Comparison of ENCODE assay signal across 14 cellular contexts in genomic region chr17:65539867-65540266, GRCh38.
"Had no signal": no experiment of that assay in that cellular context is flagged by ENCODE, and none has a peak within 500 bp of the region (broad histone marks: within the 10 kb centered on the region; RNA-seq: fewer than 3 reads in every experiment).

No MANE protein-coding gene starts in this region.

- H3K9ac ChIP-seq: SK-N-SH had no signal

- H3K27me3 ChIP-seq: body of pancreas, right atrium auricular region, transverse colon had no signal

- H3K27ac Mint-ChIP-seq: dendritic cell treated with granulocyte-macrophage colony-stimulating factor and Interleukin-4, amounts not matched to agents 40 ng/mL and 50 ng/mL, for 4 days; stimulated activated naive B cell treated with anti-CD40 and anti-IgM and Interleukin-4, amounts not matched to agents 10 μg/mL and 1 μg/mL and 100 μg/mL, for 72 hours; T-helper 1 cell treated with Interleukin-12 subunit alpha and Interleukin-12 subunit beta and Interleukin-4 antibody, amounts not matched to agents 30 μg/mL and 1 μg/mL, for 36 hours had no signal

- H3K4me3 ChIP-seq: body of pancreas, right atrium auricular region, smooth muscle cell, transverse colon had no signal

- DNase-seq: activated CD4-positive, CD25-positive, alpha-beta regulatory T cell; activated effector memory CD4-positive, alpha-beta T cell treated with anti-CD3 and anti-CD28 coated beads, Interleukin-2, amount 50 U/mL, for 16 hours; body of pancreas; erythroblast; hippocampal formation; mesendoderm; SK-N-SH; stimulated activated CD4-positive, alpha-beta T cell treated with anti-CD3 and anti-CD28 coated beads, Interleukin-1b, Interleukin-23, amount 100 ng/mL, for 48 hours; stimulated activated naive B cell treated with anti-CD40 and anti-IgM and Interleukin-4, amounts not matched to agents 10 μg/mL and 1 μg/mL and 100 μg/mL, for 72 hours; transverse colon had no signal

- H3K27ac ChIP-seq: body of pancreas, right atrium auricular region, transverse colon had no signal

- H3K4me1 Mint-ChIP-seq: stimulated activated naive B cell treated with anti-CD40 and anti-IgM and Interleukin-4, amounts not matched to agents 10 μg/mL and 1 μg/mL and 100 μg/mL, for 72 hours had no signal

- H3K4me3 Mint-ChIP-seq: dendritic cell treated with granulocyte-macrophage colony-stimulating factor and Interleukin-4, amounts not matched to agents 40 ng/mL and 50 ng/mL, for 4 days; stimulated activated naive B cell treated with anti-CD40 and anti-IgM and Interleukin-4, amounts not matched to agents 10 μg/mL and 1 μg/mL and 100 μg/mL, for 72 hours had no signal

- H3K9me3 ChIP-seq: body of pancreas, right atrium auricular region, SK-N-SH, transverse colon had no signal

- ATAC-seq: body of pancreas; stimulated activated naive B cell treated with anti-CD40 and anti-IgM and Interleukin-4, amounts not matched to agents 10 μg/mL and 1 μg/mL and 100 μg/mL, for 72 hours had no signal

- H3K9me3 Mint-ChIP-seq: dendritic cell treated with granulocyte-macrophage colony-stimulating factor and Interleukin-4, amounts not matched to agents 40 ng/mL and 50 ng/mL, for 4 days; stimulated activated naive B cell treated with anti-CD40 and anti-IgM and Interleukin-4, amounts not matched to agents 10 μg/mL and 1 μg/mL and 100 μg/mL, for 72 hours; T-helper 1 cell treated with Interleukin-12 subunit alpha and Interleukin-12 subunit beta and Interleukin-4 antibody, amounts not matched to agents 30 μg/mL and 1 μg/mL, for 36 hours had no signal

- H3K27me3 Mint-ChIP-seq: stimulated activated naive B cell treated with anti-CD40 and anti-IgM and Interleukin-4, amounts not matched to agents 10 μg/mL and 1 μg/mL and 100 μg/mL, for 72 hours had no signal
